1 cellular context compared by ENCODE assay signal in the genomic region with DNA sequence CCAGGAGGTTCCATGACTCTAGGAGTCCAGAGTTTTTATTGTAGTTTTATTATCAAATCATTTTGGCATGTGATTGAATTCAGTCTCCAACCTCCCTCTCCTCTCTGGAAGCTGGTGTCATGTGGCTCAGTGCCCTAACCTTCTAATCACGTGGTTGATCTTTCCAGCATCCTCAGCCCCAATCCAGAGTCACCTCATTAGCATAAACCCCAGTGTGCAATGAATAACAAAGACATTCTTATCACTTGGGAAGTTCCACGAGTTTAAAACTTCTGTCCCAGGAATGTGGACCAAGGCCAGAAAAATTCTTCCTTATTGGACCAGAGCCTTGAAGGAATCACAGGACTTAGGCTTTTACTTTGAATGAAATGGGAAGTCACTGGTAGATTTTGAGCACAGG.
TF ChIP-seq lines count a peak whose summit lies in the region.

No MANE protein-coding gene starts in this region.

TF ChIP-seq in K562, 482 proteins besides CTCF, POLR2A, EP300 and RAD21 (continued from another document):
- TF ChIP-seq, protein P1, sequence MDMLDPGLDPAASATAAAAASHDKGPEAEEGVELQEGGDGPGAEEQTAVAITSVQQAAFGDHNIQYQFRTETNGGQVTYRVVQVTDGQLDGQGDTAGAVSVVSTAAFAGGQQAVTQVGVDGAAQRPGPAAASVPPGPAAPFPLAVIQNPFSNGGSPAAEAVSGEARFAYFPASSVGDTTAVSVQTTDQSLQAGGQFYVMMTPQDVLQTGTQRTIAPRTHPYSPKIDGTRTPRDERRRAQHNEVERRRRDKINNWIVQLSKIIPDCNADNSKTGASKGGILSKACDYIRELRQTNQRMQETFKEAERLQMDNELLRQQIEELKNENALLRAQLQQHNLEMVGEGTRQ (CRISPR knock-in tag; IDR thresholded peaks at IDR 0.05): 0 out of 2 replicates have a peak, but pooled peaks have one; percentile 19
- TF ChIP-seq, protein P2, sequence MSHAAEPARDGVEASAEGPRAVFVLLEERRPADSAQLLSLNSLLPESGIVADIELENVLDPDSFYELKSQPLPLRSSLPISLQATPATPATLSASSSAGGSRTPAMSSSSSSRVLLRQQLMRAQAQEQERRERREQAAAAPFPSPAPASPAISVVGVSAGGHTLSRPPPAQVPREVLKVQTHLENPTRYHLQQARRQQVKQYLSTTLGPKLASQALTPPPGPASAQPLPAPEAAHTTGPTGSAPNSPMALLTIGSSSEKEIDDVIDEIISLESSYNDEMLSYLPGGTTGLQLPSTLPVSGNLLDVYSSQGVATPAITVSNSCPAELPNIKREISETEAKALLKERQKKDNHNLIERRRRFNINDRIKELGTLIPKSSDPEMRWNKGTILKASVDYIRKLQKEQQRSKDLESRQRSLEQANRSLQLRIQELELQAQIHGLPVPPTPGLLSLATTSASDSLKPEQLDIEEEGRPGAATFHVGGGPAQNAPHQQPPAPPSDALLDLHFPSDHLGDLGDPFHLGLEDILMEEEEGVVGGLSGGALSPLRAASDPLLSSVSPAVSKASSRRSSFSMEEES (CRISPR knock-in tag; IDR thresholded peaks at IDR 0.05): peak; percentile 89
